ENCODE assay signal across 20 cellular contexts in genomic region chr12:103273645-103274044, GRCh38.
DNase-seq lines count a peak whose midpoint lies in the region; ATAC-seq and TF ChIP-seq lines count a peak whose summit lies in the region.
"Had no signal": no experiment of that assay in that cellular context is flagged by ENCODE, and none has a peak within 500 bp of the region (broad histone marks: within the 10 kb centered on the region; RNA-seq: fewer than 3 reads in every experiment).

No MANE protein-coding gene starts in this region.

- H3K36me3 ChIP-seq in mesendoderm (ENCODE audit: control insufficient read depth, insufficient read depth, low read length) = no peaks in the 10 kb centered on the region
- H3K36me3 ChIP-seq: spleen, stomach, vagina had no signal

- H3K79me2 ChIP-seq in H9 (ENCODE audit: insufficient read depth, low read length) (no peaks in the 10 kb centered on the region), mesendoderm (ENCODE audit: control insufficient read depth, insufficient read depth, low read length) (no peaks in the 10 kb centered on the region)

- no peaks in the 10 kb centered on the region for H3K79me1 ChIP-seq in H9 (ENCODE audit: insufficient read depth, low read depth, low read length, poor library complexity, severe bottlenecking)
- no peaks in the 10 kb centered on the region for H3K79me1 ChIP-seq in mesendoderm (ENCODE audit: low read length)

- no peak overlapping the region for H4K91ac ChIP-seq in H9 (ENCODE audit: insufficient read length, low read depth, low read length)

- no peaks in the 10 kb centered on the region for H3K36me3 Mint-ChIP-seq in activated CD4-positive, alpha-beta T cell treated with anti-CD3 and anti-CD28 coated beads for 36 hours (ENCODE audit: low read depth)
- H3K36me3 Mint-ChIP-seq in H9 (ENCODE audit: insufficient read depth in 1 of 3, low read depth in 3 of 3) (no peaks in the 10 kb centered on the region), WTC11 (no peaks in the 10 kb centered on the region)
- H3K36me3 Mint-ChIP-seq: CD4-positive, alpha-beta memory T cell had no signal

- POLR2A ChIA-PET in activated CD4-positive, alpha-beta T cell treated with anti-CD3 and anti-CD28 coated beads for 36 hours (lab: Charles Lee) = no interaction called here
- POLR2A ChIA-PET in WTC11 (lab: Charles Lee) = no interaction called here

- H3K9me3 Mint-ChIP-seq in activated CD4-positive, alpha-beta T cell treated with anti-CD3 and anti-CD28 coated beads for 36 hours (ENCODE audit: low read depth) = no peaks in the 10 kb centered on the region
- no peaks in the 10 kb centered on the region for H3K9me3 Mint-ChIP-seq in H9
- no peaks in the 10 kb centered on the region for H3K9me3 Mint-ChIP-seq in WTC11
- H3K9me3 Mint-ChIP-seq: activated CD4-positive, alpha-beta memory T cell treated with anti-CD3 and anti-CD28 coated beads, Interleukin-2, amount 10 ng/mL, durations not matched to agents 7 days and 5 days; activated T-helper 1 cell treated with anti-CD3 and anti-CD28 coated beads, Interleukin-12 subunit alpha, Interleukin-12 subunit beta, Interleukin-2, Interleukin-4 antibody, amounts not matched to agents 30 ng/mL and 10 ng/mL and 1 ng/mL, durations not matched to agents 14 hours and 24 hours and 36 hours; effector memory CD8-positive, alpha-beta T cell; naive B cell had no signal

- H3K23ac ChIP-seq in H9 (ENCODE audit: insufficient read length, low read depth, low read length) = no peak overlapping the region
- H3K23ac ChIP-seq in mesendoderm (ENCODE audit: low read length) = no peak overlapping the region

- H3K18ac ChIP-seq in H9 (ENCODE audit: insufficient read length, low read depth, low read length) = no peak overlapping the region
- H3K18ac ChIP-seq in mesendoderm (ENCODE audit: low read length) = no peak overlapping the region

- no peak overlapping the region for H3K4me3 ChIP-seq in mesendoderm (ENCODE audit: low read length)
- H3K4me3 ChIP-seq: PC-9, spleen, stomach, vagina had no signal

- no peak overlapping the region for H2BK15ac ChIP-seq in H9 (ENCODE audit: low read depth, low read length)
- H2BK15ac ChIP-seq in mesendoderm (replicated peaks; ENCODE audit: low read depth) = no peak overlapping the region

- H3K9ac ChIP-seq in H9 (ENCODE audit: extremely low read depth, insufficient read length, low read length) (no peak overlapping the region), mesendoderm (ENCODE audit: low read length) (no peak overlapping the region)

- H3K56ac ChIP-seq in H9 (ENCODE audit: insufficient read length, low read depth, low read length) (no peak overlapping the region), mesendoderm (ENCODE audit: low read length) (no peak overlapping the region)

- H3K4me1 ChIP-seq in H9 (ENCODE audit: insufficient read depth, low read length) = no peaks in the 10 kb centered on the region
- no peaks in the 10 kb centered on the region for H3K4me1 ChIP-seq in mesendoderm (ENCODE audit: control insufficient read depth, low read depth, low read length)
- H3K4me1 ChIP-seq: spleen, stomach, vagina had no signal

- peak; percentile 61 for ATAC-seq in activated CD4-positive, alpha-beta T cell treated with anti-CD3 and anti-CD28 coated beads for 36 hours
- ATAC-seq in WTC11 = no peak
- ATAC-seq: effector memory CD8-positive, alpha-beta T cell; left ventricle myocardium superior; SK-N-SH treated with all-trans-retinoic acid at 6 μM for 48 hours had no signal

- peaks cover 13% of the 10 kb centered on the region for H3K4me1 Mint-ChIP-seq in activated CD4-positive, alpha-beta T cell treated with anti-CD3 and anti-CD28 coated beads for 36 hours
- H3K4me1 Mint-ChIP-seq in H9 (peaks cover 3 to 7% of the 10 kb centered on the region in 2 experiments; a peak in 3 of 4 replicates), WTC11 (peaks cover 7% of the 10 kb centered on the region)
- H3K4me1 Mint-ChIP-seq: naive B cell had no signal

- no peak overlapping the region for H2BK5ac ChIP-seq in H9 (ENCODE audit: insufficient read length, low read length)
- H2BK5ac ChIP-seq in mesendoderm (ENCODE audit: low read length) = no peak overlapping the region

- H3K27ac ChIP-seq in H9 (ENCODE audit: insufficient read length, low read depth, low read length) (no peak overlapping the region), mesendoderm (ENCODE audit: low read depth, low read length) (no peak overlapping the region)
- H3K27ac ChIP-seq: PC-9, spleen, stomach, vagina had no signal

- intact Hi-C loops in activated CD4-positive, alpha-beta T cell treated with anti-CD3 and anti-CD28 coated beads for 36 hours (cut with DNase I, micrococcal nuclease) = loop anchor here in 1 of 2 experiments (5.0 to 10.0 kb wide), 2 partner anchors 169 to 319 kb away; partner anchors contain the start of gene ASCL1

- no peak overlapping the region for H2BK20ac ChIP-seq in H9 (ENCODE audit: low read depth, low read length, poor library complexity, severe bottlenecking)

- no peaks in the 10 kb centered on the region for H3K27me3 ChIP-seq in H9 (ENCODE audit: insufficient read depth, low read length)
- no peaks in the 10 kb centered on the region for H3K27me3 ChIP-seq in mesendoderm (ENCODE audit: insufficient read depth, low read length, poor library complexity)
- H3K27me3 ChIP-seq: spleen, stomach, vagina had no signal

- TF ChIP-seq CTCF in H9 (conservative IDR thresholded peaks at IDR 0.05) = no peak
- no peak for TF ChIP-seq CTCF in WTC11 (IDR thresholded peaks at IDR 0.05)
- no peak for TF ChIP-seq CTCF in GM10266 (IDR thresholded peaks at IDR 0.05; ENCODE audit: control insufficient read depth, insufficient read depth, low read depth, missing control alignments)

- no peak overlapping the region for H3K27ac Mint-ChIP-seq in activated CD4-positive, alpha-beta T cell treated with anti-CD3 and anti-CD28 coated beads for 36 hours
- no peak overlapping the region for H3K27ac Mint-ChIP-seq in H9
- H3K27ac Mint-ChIP-seq in WTC11 = no peak overlapping the region
- H3K27ac Mint-ChIP-seq: activated CD4-positive, alpha-beta memory T cell treated with anti-CD3 and anti-CD28 coated beads, Interleukin-2, amount 10 ng/mL, durations not matched to agents 7 days and 5 days; activated T-helper 1 cell treated with anti-CD3 and anti-CD28 coated beads, Interleukin-12 subunit alpha, Interleukin-12 subunit beta, Interleukin-2, Interleukin-4 antibody, amounts not matched to agents 30 ng/mL and 10 ng/mL and 1 ng/mL, durations not matched to agents 14 hours and 24 hours and 36 hours; effector memory CD8-positive, alpha-beta T cell had no signal

- CTCF ChIA-PET in activated CD4-positive, alpha-beta T cell treated with anti-CD3 and anti-CD28 coated beads for 36 hours (lab: Charles Lee) = no interaction called here
- CTCF ChIA-PET in WTC11 (lab: Charles Lee) = no interaction called here

- H3K9me3 ChIP-seq in H9 (ENCODE audit: control insufficient read depth, low read depth, low read length) = no peaks in the 10 kb centered on the region
- H3K9me3 ChIP-seq: spleen, stomach, vagina had no signal

- H4K5ac ChIP-seq in H9 (ENCODE audit: insufficient read length, low read depth, low read length) (no peak overlapping the region), mesendoderm (ENCODE audit: low read length) (no peak overlapping the region)

- WGBS in H9 (ENCODE audit: extremely low coverage, insufficient read length, low lambda C conversion rate) = no CpG with 5 or more reads among the region's 3 CpGs
- WGBS in mesendoderm (ENCODE audit: extremely low coverage, insufficient coverage, low lambda C conversion rate) = no CpG with 5 or more reads among the region's 3 CpGs

- H3K4ac ChIP-seq in H9 (ENCODE audit: low read depth, low read length) (no peak overlapping the region), mesendoderm (ENCODE audit: low read depth, low read length) (no peak overlapping the region)

- no peak overlapping the region for H2BK12ac ChIP-seq in H9 (ENCODE audit: insufficient read length, low read depth, low read length)

- DNase-seq in activated CD4-positive, alpha-beta T cell treated with anti-CD3 and anti-CD28 coated beads for 36 hours = peak; percentile 15
- no peak for DNase-seq in activated CD4-positive, alpha-beta T cell treated with anti-CD3 and anti-CD28 coated beads for 4 hours
- DNase-seq in H9 = no peak
- DNase-seq in NCI-H345 (lab: John Stamatoyannopoulos, UW) = peak; percentile 72
- DNase-seq in mesendoderm = peak; percentile 8
- DNase-seq in WTC11 (ENCODE audit: low spot score) = no peak
- DNase-seq in stimulated activated naive CD4-positive, alpha-beta T cell treated with Interleukin-2 at 50 U/mL for 16 hours (lab: John Stamatoyannopoulos, UW) = no peak
- no peak for DNase-seq in GM10266 (ENCODE audit: extremely low spot score)
- DNase-seq: activated CD4-positive, alpha-beta memory T cell treated with anti-CD3 and anti-CD28 coated beads, Interleukin-2, amount 10 ng/mL, durations not matched to agents 7 days and 5 days; CD4-positive, alpha-beta memory T cell; effector memory CD8-positive, alpha-beta T cell; left ventricle myocardium superior; naive B cell; NCI-H2171; PC-9; spleen; stomach had no signal

- H3K4me2 ChIP-seq in H9 (ENCODE audit: insufficient read depth, insufficient read length, low read length) (peak overlapping the region; percentile 8), mesendoderm (ENCODE audit: low read length) (no peak overlapping the region)
- H3K4me2 ChIP-seq: PC-9 had no signal

- H4K8ac ChIP-seq in H9 (replicated peaks; ENCODE audit: insufficient read length, low read depth, low read length) (no peak overlapping the region), mesendoderm (ENCODE audit: low read depth, low read length) (no peak overlapping the region)

- H2AK5ac ChIP-seq in H9 (ENCODE audit: insufficient read length, low read length) (no peak overlapping the region), mesendoderm (ENCODE audit: low read length) (no peak overlapping the region)

- no peak overlapping the region; the same call in 1 of the 2 replicates for H3K14ac ChIP-seq in H9 (ENCODE audit: insufficient read depth, low read length)

- H3K27me3 Mint-ChIP-seq in activated CD4-positive, alpha-beta T cell treated with anti-CD3 and anti-CD28 coated beads for 36 hours = no peaks in the 10 kb centered on the region
- H3K27me3 Mint-ChIP-seq in H9 (ENCODE audit: low read depth) (no peaks in the 10 kb centered on the region), WTC11 (ENCODE audit: low read depth) (no peaks in the 10 kb centered on the region)
- H3K27me3 Mint-ChIP-seq: activated CD4-positive, alpha-beta memory T cell treated with anti-CD3 and anti-CD28 coated beads, Interleukin-2, amount 10 ng/mL, durations not matched to agents 7 days and 5 days; CD4-positive, alpha-beta memory T cell; effector memory CD8-positive, alpha-beta T cell; naive B cell had no signal

- no peak overlapping the region for H2AFZ ChIP-seq in H9 (ENCODE audit: low read length)
- H2AFZ ChIP-seq: PC-9 had no signal

- no peak overlapping the region for H3T11ph ChIP-seq in H9 (ENCODE audit: low read length)

- no peaks in the 10 kb centered on the region for H3K23me2 ChIP-seq in H9 (ENCODE audit: insufficient read length, low read depth, low read length, poor library complexity, severe bottlenecking)

- H3K4me3 Mint-ChIP-seq in activated CD4-positive, alpha-beta T cell treated with anti-CD3 and anti-CD28 coated beads for 36 hours = no peak overlapping the region
- H3K4me3 Mint-ChIP-seq in H9 = no peak overlapping the region
- H3K4me3 Mint-ChIP-seq in WTC11 = no peak overlapping the region
- H3K4me3 Mint-ChIP-seq: activated CD4-positive, alpha-beta memory T cell treated with anti-CD3 and anti-CD28 coated beads, Interleukin-2, amount 10 ng/mL, durations not matched to agents 7 days and 5 days; activated T-helper 1 cell treated with anti-CD3 and anti-CD28 coated beads, Interleukin-12 subunit alpha, Interleukin-12 subunit beta, Interleukin-2, Interleukin-4 antibody, amounts not matched to agents 30 ng/mL and 10 ng/mL and 1 ng/mL, durations not matched to agents 14 hours and 24 hours and 36 hours; CD4-positive, alpha-beta memory T cell; effector memory CD8-positive, alpha-beta T cell; naive B cell had no signal

- no peaks in the 10 kb centered on the region for H4K20me1 ChIP-seq in H9 (ENCODE audit: control insufficient read depth, insufficient read depth, insufficient read length)

- H2BK120ac ChIP-seq in H9 (ENCODE audit: low read depth, low read length, poor library complexity, severe bottlenecking) (no peak overlapping the region), mesendoderm (ENCODE audit: low read depth, low read length) (no peak overlapping the region)

Comparison
In these comparisons a context has a peak if more than half of its experiments do, and no peak if none do; other contexts are left out.
1. DNase-seq: peak in activated CD4-positive, alpha-beta T cell treated with anti-CD3 and anti-CD28 coated beads for 36 hours (single experiment), NCI-H345 (single experiment) and mesendoderm (single experiment); none in activated CD4-positive, alpha-beta T cell treated with anti-CD3 and anti-CD28 coated beads for 4 hours (0 of 2), H9 (single experiment), WTC11 (single experiment), stimulated activated naive CD4-positive, alpha-beta T cell treated with Interleukin-2 at 50 U/mL for 16 hours (single experiment) and GM10266 (single experiment).